ENCODE assay signal across 22 cellular contexts in the genomic region with DNA sequence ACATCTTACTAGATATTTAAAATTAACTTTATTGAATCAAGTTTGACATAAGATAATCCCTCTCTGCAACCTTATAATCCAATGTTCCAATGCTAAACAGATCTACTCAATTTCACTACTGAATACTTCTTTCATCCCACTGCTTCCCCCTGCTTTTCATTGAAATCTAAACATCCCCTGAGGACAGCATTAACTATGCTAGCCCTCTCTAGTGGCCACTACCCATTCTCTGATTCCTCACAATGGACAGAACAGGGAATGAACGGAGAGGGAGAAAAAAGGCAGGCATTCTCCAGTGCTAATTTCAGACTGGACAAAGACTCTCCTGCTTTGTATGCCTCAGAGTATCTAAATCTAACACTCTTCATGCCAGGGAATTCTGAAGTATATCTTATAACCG. TPM values are rescaled to one million over a fixed set of nuclear protein-coding genes. Genes with fewer than 3 reads are reported as not detected.
DNase-seq lines count a peak whose midpoint lies in the region; ATAC-seq and TF ChIP-seq lines count a peak whose summit lies in the region.
"Had no signal": no experiment of that assay in that cellular context is flagged by ENCODE, and none has a peak within 500 bp of the region (broad histone marks: within the 10 kb centered on the region; RNA-seq: fewer than 3 reads in every experiment).

No MANE protein-coding gene starts in this region.

- H3K4me3 Mint-ChIP-seq in WTC11 = no peak overlapping the region
- H3K4me3 Mint-ChIP-seq: CD4-positive, CD25-positive, alpha-beta regulatory T cell had no signal

- CTCF ChIA-PET in WTC11 (lab: Charles Lee) = interaction anchor here (1.4 kb wide), 1 partner anchor 223 kb away, joined by 3 read pairs; no protein-coding TSS in a partner anchor

- no peaks in the 10 kb centered on the region for H3K27me3 Mint-ChIP-seq in WTC11 (ENCODE audit: low read depth)
- H3K27me3 Mint-ChIP-seq: CD4-positive, CD25-positive, alpha-beta regulatory T cell had no signal

- DNase-seq in HT-29 (ENCODE audit: low spot score) = peak; percentile 3
- no peak for DNase-seq in WTC11 (ENCODE audit: low spot score)
- DNase-seq in iPS-NIHi7 (ENCODE audit: extremely low spot score) = peak; percentile 39
- no peak for DNase-seq in DMS153 treated with DMSO at 0.1 percent for 48 hours (lab: John Stamatoyannopoulos, UW; ENCODE audit: unreplicated experiment)
- DNase-seq in stimulated activated naive CD4-positive, alpha-beta T cell (lab: John Stamatoyannopoulos, UW) = no peak
- DNase-seq in HuH-7 (ENCODE audit: low spot score) = no peak
- DNase-seq in activated CD8-positive, alpha-beta memory T cell treated with anti-CD3 and anti-CD28 coated beads for 24 hours = no peak
- DNase-seq: CD4-positive, CD25-positive, alpha-beta regulatory T cell; DMS153; Kasumi-1; NCI-H1092 treated with DMSO at 0.1 percent for 48 hours; NCI-H1436; NCI-H187; NCI-H2081 treated with DMSO at 0.1 percent for 48 hours; NCI-H2171 treated with DMSO at 0.1 percent for 48 hours; NCI-H524 treated with DMSO at 0.1 percent for 48 hours; NCI-H82; SHP77 had no signal

- no peaks in the 10 kb centered on the region for H3K9me3 Mint-ChIP-seq in WTC11

- POLR2A ChIA-PET in WTC11 (lab: Charles Lee) = no interaction called here

- no peaks in the 10 kb centered on the region for H3K4me1 Mint-ChIP-seq in WTC11
- H3K4me1 Mint-ChIP-seq: CD4-positive, CD25-positive, alpha-beta regulatory T cell had no signal

- no peaks in the 10 kb centered on the region for H3K36me3 Mint-ChIP-seq in WTC11
- H3K36me3 Mint-ChIP-seq: CD4-positive, CD25-positive, alpha-beta regulatory T cell had no signal

- H3K27ac Mint-ChIP-seq in WTC11 = no peak overlapping the region
- H3K27ac Mint-ChIP-seq: CD4-positive, CD25-positive, alpha-beta regulatory T cell had no signal

- peak; percentile 93 for ATAC-seq in WTC11
- ATAC-seq: K562, Panc1 had no signal

- TF ChIP-seq CTCF in WTC11 (IDR thresholded peaks at IDR 0.05) = no peak

TF ChIP-seq in WTC11, 78 proteins besides CTCF, POLR2A, EP300 and RAD21:
- TF ChIP-seq, protein P1, sequence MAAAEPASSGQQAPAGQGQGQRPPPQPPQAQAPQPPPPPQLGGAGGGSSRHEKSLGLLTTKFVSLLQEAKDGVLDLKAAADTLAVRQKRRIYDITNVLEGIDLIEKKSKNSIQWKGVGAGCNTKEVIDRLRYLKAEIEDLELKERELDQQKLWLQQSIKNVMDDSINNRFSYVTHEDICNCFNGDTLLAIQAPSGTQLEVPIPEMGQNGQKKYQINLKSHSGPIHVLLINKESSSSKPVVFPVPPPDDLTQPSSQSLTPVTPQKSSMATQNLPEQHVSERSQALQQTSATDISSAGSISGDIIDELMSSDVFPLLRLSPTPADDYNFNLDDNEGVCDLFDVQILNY (CRISPR knock-in tag; IDR thresholded peaks at IDR 0.05) = no peak
- TF ChIP-seq, protein P2, sequence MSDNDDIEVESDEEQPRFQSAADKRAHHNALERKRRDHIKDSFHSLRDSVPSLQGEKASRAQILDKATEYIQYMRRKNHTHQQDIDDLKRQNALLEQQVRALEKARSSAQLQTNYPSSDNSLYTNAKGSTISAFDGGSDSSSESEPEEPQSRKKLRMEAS (CRISPR knock-in tag; IDR thresholded peaks at IDR 0.05) = no peak
- TF ChIP-seq, protein P3, sequence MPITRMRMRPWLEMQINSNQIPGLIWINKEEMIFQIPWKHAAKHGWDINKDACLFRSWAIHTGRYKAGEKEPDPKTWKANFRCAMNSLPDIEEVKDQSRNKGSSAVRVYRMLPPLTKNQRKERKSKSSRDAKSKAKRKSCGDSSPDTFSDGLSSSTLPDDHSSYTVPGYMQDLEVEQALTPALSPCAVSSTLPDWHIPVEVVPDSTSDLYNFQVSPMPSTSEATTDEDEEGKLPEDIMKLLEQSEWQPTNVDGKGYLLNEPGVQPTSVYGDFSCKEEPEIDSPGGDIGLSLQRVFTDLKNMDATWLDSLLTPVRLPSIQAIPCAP (CRISPR knock-in tag; IDR thresholded peaks at IDR 0.05) = no peak
- no peak for TF ChIP-seq NFATC4 (CRISPR knock-in tag; IDR thresholded peaks at IDR 0.05)
- TF ChIP-seq, protein P4, sequence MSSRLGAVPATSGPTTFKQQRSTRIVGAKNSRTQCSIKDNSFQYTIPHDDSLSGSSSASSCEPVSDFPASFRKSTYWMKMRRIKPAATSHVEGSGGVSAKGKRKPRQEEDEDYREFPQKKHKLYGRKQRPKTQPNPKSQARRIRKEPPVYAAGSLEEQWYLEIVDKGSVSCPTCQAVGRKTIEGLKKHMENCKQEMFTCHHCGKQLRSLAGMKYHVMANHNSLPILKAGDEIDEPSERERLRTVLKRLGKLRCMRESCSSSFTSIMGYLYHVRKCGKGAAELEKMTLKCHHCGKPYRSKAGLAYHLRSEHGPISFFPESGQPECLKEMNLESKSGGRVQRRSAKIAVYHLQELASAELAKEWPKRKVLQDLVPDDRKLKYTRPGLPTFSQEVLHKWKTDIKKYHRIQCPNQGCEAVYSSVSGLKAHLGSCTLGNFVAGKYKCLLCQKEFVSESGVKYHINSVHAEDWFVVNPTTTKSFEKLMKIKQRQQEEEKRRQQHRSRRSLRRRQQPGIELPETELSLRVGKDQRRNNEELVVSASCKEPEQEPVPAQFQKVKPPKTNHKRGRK (CRISPR knock-in tag; IDR thresholded peaks at IDR 0.05; ENCODE audit: borderline replicate concordance) = no peak
- TF ChIP-seq, protein P5, sequence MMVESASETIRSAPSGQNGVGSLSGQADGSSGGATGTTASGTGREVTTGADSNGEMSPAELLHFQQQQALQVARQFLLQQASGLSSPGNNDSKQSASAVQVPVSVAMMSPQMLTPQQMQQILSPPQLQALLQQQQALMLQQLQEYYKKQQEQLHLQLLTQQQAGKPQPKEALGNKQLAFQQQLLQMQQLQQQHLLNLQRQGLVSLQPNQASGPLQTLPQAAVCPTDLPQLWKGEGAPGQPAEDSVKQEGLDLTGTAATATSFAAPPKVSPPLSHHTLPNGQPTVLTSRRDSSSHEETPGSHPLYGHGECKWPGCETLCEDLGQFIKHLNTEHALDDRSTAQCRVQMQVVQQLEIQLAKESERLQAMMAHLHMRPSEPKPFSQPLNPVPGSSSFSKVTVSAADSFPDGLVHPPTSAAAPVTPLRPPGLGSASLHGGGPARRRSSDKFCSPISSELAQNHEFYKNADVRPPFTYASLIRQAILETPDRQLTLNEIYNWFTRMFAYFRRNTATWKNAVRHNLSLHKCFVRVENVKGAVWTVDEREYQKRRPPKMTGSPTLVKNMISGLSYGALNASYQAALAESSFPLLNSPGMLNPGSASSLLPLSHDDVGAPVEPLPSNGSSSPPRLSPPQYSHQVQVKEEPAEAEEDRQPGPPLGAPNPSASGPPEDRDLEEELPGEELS (CRISPR knock-in tag; IDR thresholded peaks at IDR 0.05) = no peak
- no peak for TF ChIP-seq RELA (CRISPR knock-in tag; IDR thresholded peaks at IDR 0.05; ENCODE audit: borderline replicate concordance)
- TF ChIP-seq JUN (CRISPR knock-in tag; IDR thresholded peaks at IDR 0.05) = no peak
- TF ChIP-seq NFYB (CRISPR knock-in tag; conservative IDR thresholded peaks at IDR 0.05; ENCODE audit: low read depth) = no peak
- TF ChIP-seq ELF4 (CRISPR knock-in tag; IDR thresholded peaks at IDR 0.05; ENCODE audit: low read depth) = no peak
- no peak for TF ChIP-seq FOXJ3 (CRISPR knock-in tag; IDR thresholded peaks at IDR 0.05; ENCODE audit: borderline replicate concordance)
- TF ChIP-seq, protein P6, sequence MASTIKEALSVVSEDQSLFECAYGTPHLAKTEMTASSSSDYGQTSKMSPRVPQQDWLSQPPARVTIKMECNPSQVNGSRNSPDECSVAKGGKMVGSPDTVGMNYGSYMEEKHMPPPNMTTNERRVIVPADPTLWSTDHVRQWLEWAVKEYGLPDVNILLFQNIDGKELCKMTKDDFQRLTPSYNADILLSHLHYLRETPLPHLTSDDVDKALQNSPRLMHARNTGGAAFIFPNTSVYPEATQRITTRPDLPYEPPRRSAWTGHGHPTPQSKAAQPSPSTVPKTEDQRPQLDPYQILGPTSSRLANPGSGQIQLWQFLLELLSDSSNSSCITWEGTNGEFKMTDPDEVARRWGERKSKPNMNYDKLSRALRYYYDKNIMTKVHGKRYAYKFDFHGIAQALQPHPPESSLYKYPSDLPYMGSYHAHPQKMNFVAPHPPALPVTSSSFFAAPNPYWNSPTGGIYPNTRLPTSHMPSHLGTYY (CRISPR knock-in tag; IDR thresholded peaks at IDR 0.05) = no peak
- no peak for TF ChIP-seq TCF7 (CRISPR knock-in tag; IDR thresholded peaks at IDR 0.05; ENCODE audit: low read depth)
- TF ChIP-seq MXD4 (CRISPR knock-in tag; IDR thresholded peaks at IDR 0.05; ENCODE audit: borderline replicate concordance) = no peak

RNA-seq across cellular contexts. Expression of a gene that starts 54.3 kb away (rescaled TPM):
- total RNA-seq in HT-29 (2014; rRNA removed; shearing (Covaris generic)) = not detected in 2 replicates
- total RNA-seq in WTC11 (2021) = 1.7 to 5.1 TPM (median 3.4 TPM) in 3 replicates
- total RNA-seq: CD4-positive, CD25-positive, alpha-beta regulatory T cell; G401; K562; M059J had no signal

Comparison
In these comparisons a context has a peak if more than half of its experiments do, and no peak if none do; other contexts are left out.
1. DNase-seq: peak in HT-29 (single experiment) and iPS-NIHi7 (single experiment); none in WTC11 (single experiment), DMS153 treated with DMSO at 0.1 percent for 48 hours (single experiment), stimulated activated naive CD4-positive, alpha-beta T cell (0 of 6), HuH-7 (single experiment) and activated CD8-positive, alpha-beta memory T cell treated with anti-CD3 and anti-CD28 coated beads for 24 hours (single experiment).